ENCODE assay signal across 1 cellular context in genomic region chr22:38844661-38845367, GRCh38.
TF ChIP-seq lines count a peak whose summit lies in the region.

No MANE protein-coding gene starts in this region.

TF ChIP-seq in GM23338, 12 proteins besides CTCF, POLR2A, EP300 and RAD21 (continued from another document):
- TF ChIP-seq, protein P1, sequence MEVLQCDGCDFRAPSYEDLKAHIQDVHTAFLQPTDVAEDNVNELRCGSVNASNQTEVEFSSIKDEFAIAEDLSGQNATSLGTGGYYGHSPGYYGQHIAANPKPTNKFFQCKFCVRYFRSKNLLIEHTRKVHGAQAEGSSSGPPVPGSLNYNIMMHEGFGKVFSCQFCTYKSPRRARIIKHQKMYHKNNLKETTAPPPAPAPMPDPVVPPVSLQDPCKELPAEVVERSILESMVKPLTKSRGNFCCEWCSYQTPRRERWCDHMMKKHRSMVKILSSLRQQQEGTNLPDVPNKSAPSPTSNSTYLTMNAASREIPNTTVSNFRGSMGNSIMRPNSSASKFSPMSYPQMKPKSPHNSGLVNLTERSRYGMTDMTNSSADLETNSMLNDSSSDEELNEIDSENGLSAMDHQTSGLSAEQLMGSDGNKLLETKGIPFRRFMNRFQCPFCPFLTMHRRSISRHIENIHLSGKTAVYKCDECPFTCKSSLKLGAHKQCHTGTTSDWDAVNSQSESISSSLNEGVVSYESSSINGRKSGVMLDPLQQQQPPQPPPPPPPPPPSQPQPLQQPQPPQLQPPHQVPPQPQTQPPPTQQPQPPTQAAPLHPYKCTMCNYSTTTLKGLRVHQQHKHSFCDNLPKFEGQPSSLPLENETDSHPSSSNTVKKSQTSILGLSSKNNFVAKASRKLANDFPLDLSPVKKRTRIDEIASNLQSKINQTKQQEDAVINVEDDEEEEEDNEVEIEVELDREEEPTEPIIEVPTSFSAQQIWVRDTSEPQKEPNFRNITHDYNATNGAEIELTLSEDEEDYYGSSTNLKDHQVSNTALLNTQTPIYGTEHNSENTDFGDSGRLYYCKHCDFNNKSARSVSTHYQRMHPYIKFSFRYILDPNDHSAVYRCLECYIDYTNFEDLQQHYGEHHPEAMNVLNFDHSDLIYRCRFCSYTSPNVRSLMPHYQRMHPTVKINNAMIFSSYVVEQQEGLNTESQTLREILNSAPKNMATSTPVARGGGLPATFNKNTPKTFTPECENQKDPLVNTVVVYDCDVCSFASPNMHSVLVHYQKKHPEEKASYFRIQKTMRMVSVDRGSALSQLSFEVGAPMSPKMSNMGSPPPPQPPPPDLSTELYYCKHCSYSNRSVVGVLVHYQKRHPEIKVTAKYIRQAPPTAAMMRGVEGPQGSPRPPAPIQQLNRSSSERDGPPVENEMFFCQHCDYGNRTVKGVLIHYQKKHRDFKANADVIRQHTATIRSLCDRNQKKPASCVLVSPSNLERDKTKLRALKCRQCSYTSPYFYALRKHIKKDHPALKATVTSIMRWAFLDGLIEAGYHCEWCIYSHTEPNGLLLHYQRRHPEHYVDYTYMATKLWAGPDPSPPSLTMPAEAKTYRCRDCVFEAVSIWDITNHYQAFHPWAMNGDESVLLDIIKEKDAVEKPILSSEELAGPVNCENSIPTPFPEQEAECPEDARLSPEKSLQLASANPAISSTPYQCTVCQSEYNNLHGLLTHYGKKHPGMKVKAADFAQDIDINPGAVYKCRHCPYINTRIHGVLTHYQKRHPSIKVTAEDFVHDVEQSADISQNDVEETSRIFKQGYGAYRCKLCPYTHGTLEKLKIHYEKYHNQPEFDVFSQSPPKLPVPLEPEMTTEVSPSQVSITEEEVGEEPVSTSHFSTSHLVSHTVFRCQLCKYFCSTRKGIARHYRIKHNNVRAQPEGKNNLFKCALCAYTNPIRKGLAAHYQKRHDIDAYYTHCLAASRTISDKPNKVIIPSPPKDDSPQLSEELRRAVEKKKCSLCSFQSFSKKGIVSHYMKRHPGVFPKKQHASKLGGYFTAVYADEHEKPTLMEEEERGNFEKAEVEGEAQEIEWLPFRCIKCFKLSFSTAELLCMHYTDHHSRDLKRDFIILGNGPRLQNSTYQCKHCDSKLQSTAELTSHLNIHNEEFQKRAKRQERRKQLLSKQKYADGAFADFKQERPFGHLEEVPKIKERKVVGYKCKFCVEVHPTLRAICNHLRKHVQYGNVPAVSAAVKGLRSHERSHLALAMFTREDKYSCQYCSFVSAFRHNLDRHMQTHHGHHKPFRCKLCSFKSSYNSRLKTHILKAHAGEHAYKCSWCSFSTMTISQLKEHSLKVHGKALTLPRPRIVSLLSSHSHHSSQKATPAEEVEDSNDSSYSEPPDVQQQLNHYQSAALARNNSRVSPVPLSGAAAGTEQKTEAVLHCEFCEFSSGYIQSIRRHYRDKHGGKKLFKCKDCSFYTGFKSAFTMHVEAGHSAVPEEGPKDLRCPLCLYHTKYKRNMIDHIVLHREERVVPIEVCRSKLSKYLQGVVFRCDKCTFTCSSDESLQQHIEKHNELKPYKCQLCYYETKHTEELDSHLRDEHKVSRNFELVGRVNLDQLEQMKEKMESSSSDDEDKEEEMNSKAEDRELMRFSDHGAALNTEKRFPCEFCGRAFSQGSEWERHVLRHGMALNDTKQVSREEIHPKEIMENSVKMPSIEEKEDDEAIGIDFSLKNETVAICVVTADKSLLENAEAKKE (CRISPR knock-in tag; IDR thresholded peaks at IDR 0.05) = no peak
- no peak for TF ChIP-seq ETS1 (IDR thresholded peaks at IDR 0.05)
- no peak for TF ChIP-seq EZH2phosphoT487 (IDR thresholded peaks at IDR 0.05; ENCODE audit: unreplicated experiment)
- TF ChIP-seq NANOG (IDR thresholded peaks at IDR 0.05; ENCODE audit: borderline replicate concordance) = no peak
- no peak for TF ChIP-seq REST (IDR thresholded peaks at IDR 0.05; ENCODE audit: unreplicated experiment)
- no peak for TF ChIP-seq POLR2AphosphoS5 (IDR thresholded peaks at IDR 0.05; ENCODE audit: low read depth)
- TF ChIP-seq CREB1 (CRISPR knock-in tag; IDR thresholded peaks at IDR 0.05; ENCODE audit: low read depth) = no peak
- no peak for TF ChIP-seq EZH2 (IDR thresholded peaks at IDR 0.05; ENCODE audit: low read depth, unreplicated experiment)
- TF ChIP-seq STAT1 (IDR thresholded peaks at IDR 0.05; ENCODE audit: unreplicated experiment) = no peak
